18 cellular contexts compared by ENCODE assay signal in the genomic region with DNA sequence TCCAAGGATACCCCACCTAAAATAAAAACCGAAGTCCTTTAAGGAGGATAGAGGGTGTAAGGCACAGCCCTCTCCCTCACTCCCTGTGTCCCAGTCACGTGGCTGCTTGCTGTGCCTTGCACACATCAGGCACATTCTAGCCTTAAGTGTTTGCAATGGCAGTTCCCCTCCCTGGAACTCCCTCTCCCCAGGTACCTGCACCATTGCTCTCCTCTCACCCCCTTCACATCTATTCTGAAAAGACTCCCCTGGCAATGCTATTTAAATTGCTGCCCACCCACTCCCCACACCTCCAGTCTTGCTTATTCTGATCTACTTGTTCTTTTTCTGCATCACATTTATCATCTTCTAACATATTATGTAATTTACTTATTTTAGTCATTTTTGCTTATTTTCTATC.
"Had no signal": no experiment of that assay in that cellular context is flagged by ENCODE, and none has a peak within 500 bp of the region (broad histone marks: within the 10 kb centered on the region; RNA-seq: fewer than 3 reads in every experiment).

No MANE protein-coding gene starts in this region.

- H3K9ac ChIP-seq: KMS-11 had no signal

- DNase-seq: activated CD4-positive, alpha-beta T cell treated with anti-CD3 and anti-CD28 coated beads for 4 hours; activated CD8-positive, alpha-beta memory T cell treated with anti-CD3 and anti-CD28 coated beads, Interleukin-2, amount 50 U/mL, for 48 hours; activated CD8-positive, alpha-beta T cell treated with anti-CD3 and anti-CD28 coated beads, Interleukin-2, amount 10 ng/mL, durations not matched to agents 7 days and 5 days; activated effector memory CD4-positive, alpha-beta T cell treated with anti-CD3 and anti-CD28 coated beads, Interleukin-2, amount 50 U/mL, for 16 hours; activated naive CD4-positive, alpha-beta T cell treated with Interleukin-2 at 50 U/mL for 16 hours; activated naive CD8-positive, alpha-beta T cell treated with anti-CD3 and anti-CD28 coated beads, Interleukin-2, amount 50 U/mL, for 24 hours; activated T-cell treated with anti-CD3 and anti-CD28 coated beads, Interleukin-2, amount 50 U/mL, for 1 hour; NCI-H1092; NCI-H1417; NCI-H2029; NCI-H2107; NCI-H510A treated with DMSO at 0.1 percent for 48 hours; NCI-H69; Peyer's patch; Right ventricle myocardium superior; SJCRH30 had no signal

- H3K4me3 ChIP-seq: Peyer's patch, SJCRH30 had no signal

- H3K27me3 ChIP-seq: Peyer's patch, SJCRH30 had no signal

- H3K4me1 ChIP-seq: Peyer's patch, SJCRH30 had no signal

- H3K9me3 ChIP-seq: Peyer's patch, SJCRH30 had no signal

- H3K36me3 ChIP-seq: Peyer's patch, SJCRH30 had no signal

- H3K4me2 ChIP-seq: KMS-11 had no signal

- H3K27ac ChIP-seq: KMS-11, Peyer's patch, RWPE1, SJCRH30 had no signal
